In the genomic region with DNA sequence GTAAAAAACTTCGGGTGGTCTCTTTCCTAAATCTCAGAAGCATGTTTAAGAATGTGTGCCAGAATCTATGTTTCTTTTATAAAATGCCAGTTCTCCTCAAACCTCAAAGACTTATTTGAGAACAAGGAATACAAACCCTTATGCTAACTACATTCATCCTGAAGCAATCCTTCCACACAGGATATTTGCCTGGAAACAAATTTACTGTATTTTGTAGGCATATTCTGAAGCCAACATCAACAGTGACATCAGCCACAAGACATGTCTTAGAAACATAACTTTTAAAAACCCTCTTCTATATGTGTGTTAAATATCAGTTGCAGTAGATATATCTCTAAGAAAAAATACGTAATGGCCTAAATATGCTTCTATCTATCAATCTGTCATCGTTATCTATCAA, we compare ENCODE assay signal across 28 cellular contexts.
DNase-seq lines count a peak whose midpoint lies in the region; ATAC-seq and TF ChIP-seq lines count a peak whose summit lies in the region.
"Had no signal": no experiment of that assay in that cellular context is flagged by ENCODE, and none has a peak within 500 bp of the region (broad histone marks: within the 10 kb centered on the region; RNA-seq: fewer than 3 reads in every experiment).

No MANE protein-coding gene starts in this region.

- no peaks in the 10 kb centered on the region for H3K9me3 ChIP-seq in MG63
- H3K9me3 ChIP-seq: ovary, Peyer's patch, tibial artery had no signal

- no peaks in the 10 kb centered on the region for H3K9me3 Mint-ChIP-seq in endothelial cell (ENCODE audit: unreplicated experiment)
- H3K9me3 Mint-ChIP-seq in mesothelial cell of epicardium, result no peaks in the 10 kb centered on the region
- H3K9me3 Mint-ChIP-seq: activated CD8-positive, alpha-beta T cell treated with anti-CD3 and anti-CD28 coated beads for 36 hours; dendritic cell treated with granulocyte-macrophage colony-stimulating factor and Interleukin-4, amounts not matched to agents 40 ng/mL and 50 ng/mL, for 4 days had no signal

- peaks cover 4% of the 10 kb centered on the region for H3K36me3 Mint-ChIP-seq in endothelial cell (ENCODE audit: low read depth, unreplicated experiment)
- H3K36me3 Mint-ChIP-seq in mesothelial cell of epicardium, result peaks cover 12% of the 10 kb centered on the region
- H3K36me3 Mint-ChIP-seq: CD4-positive, CD25-positive, alpha-beta regulatory T cell; naive thymus-derived CD8-positive, alpha-beta T cell; T-cell had no signal

- no peak for ATAC-seq in stimulated activated naive CD8-positive, alpha-beta T cell treated with anti-CD3 and anti-CD28 coated beads, Interleukin-15, Interleukin-2, amounts not matched to agents 100 U/mL and 50 U/mL, for 24 hours
- ATAC-seq: activated CD8-positive, alpha-beta T cell treated with anti-CD3 and anti-CD28 coated beads for 36 hours; left lobe of liver; naive thymus-derived CD8-positive, alpha-beta T cell; T-cell had no signal

- H3K4me1 Mint-ChIP-seq in endothelial cell (ENCODE audit: unreplicated experiment), result peaks cover 5% of the 10 kb centered on the region
- peaks cover 17% of the 10 kb centered on the region for H3K4me1 Mint-ChIP-seq in mesothelial cell of epicardium
- H3K4me1 Mint-ChIP-seq: CD4-positive, CD25-positive, alpha-beta regulatory T cell; naive thymus-derived CD8-positive, alpha-beta T cell; T-cell had no signal

- DNase-seq in AG09309 (ENCODE audit: low read depth) (peak; percentile 8), NCI-H69 (lab: John Stamatoyannopoulos, UW) (peak; percentile 50), endothelial cell (ENCODE audit: low spot score) (no peak), mesothelial cell of epicardium (ENCODE audit: low spot score in 2 of 2, unreplicated experiment in 2 of 2) (no peak), MG63 (no peak), T-helper 9 cell (no peak), NAMALWA (ENCODE audit: low spot score) (no peak)
- no peak for DNase-seq in stimulated activated naive CD8-positive, alpha-beta T cell treated with anti-CD3 and anti-CD28 coated beads, Interleukin-15, Interleukin-2, amounts not matched to agents 100 U/mL and 50 U/mL, for 24 hours
- DNase-seq: activated CD4-positive, CD25-positive, alpha-beta regulatory T cell treated with anti-CD3 and anti-CD28 coated beads, Interleukin-2, amount 50 U/mL, for 72 hours; activated CD8-positive, alpha-beta T cell treated with anti-CD3 and anti-CD28 coated beads for 36 hours; activated gamma-delta T cell; activated T-cell treated with anti-CD3 and anti-CD28 coated beads for 4 hours; CD4-positive, CD25-positive, alpha-beta regulatory T cell; foreskin melanocyte; KBM-7; MM.1S; naive thymus-derived CD8-positive, alpha-beta T cell; NCI-H1436; NCI-H446 treated with DMSO at 0.1 percent for 48 hours; ovary; Peyer's patch; retina; stimulated activated naive CD4-positive, alpha-beta T cell treated with Interleukin-2 at 50 U/mL for 16 hours; T-cell; tibial artery had no signal

- H3K36me3 ChIP-seq in MG63, result no peaks in the 10 kb centered on the region
- H3K36me3 ChIP-seq: ovary, Peyer's patch, tibial artery had no signal

- H3K27ac Mint-ChIP-seq in endothelial cell (ENCODE audit: unreplicated experiment) (peak overlapping the region; percentile 15), mesothelial cell of epicardium (peak overlapping the region; percentile 63)
- H3K27ac Mint-ChIP-seq: activated CD8-positive, alpha-beta T cell treated with anti-CD3 and anti-CD28 coated beads for 36 hours; CD4-positive, CD25-positive, alpha-beta regulatory T cell; dendritic cell treated with granulocyte-macrophage colony-stimulating factor and Interleukin-4, amounts not matched to agents 40 ng/mL and 50 ng/mL, for 4 days; naive thymus-derived CD8-positive, alpha-beta T cell; T-cell had no signal

- TF ChIP-seq CTCF in AG09309 (IDR thresholded peaks at IDR 0.05; ENCODE audit: control insufficient read depth, insufficient read depth, low read depth, low read length, missing control alignments), result no peak
- TF ChIP-seq CTCF in endothelial cell (IDR thresholded peaks at IDR 0.05; ENCODE audit: unreplicated experiment), result no peak
- no peak for TF ChIP-seq CTCF in mesothelial cell of epicardium (IDR thresholded peaks at IDR 0.05; ENCODE audit: unreplicated experiment)

- H3K4me3 Mint-ChIP-seq in endothelial cell (ENCODE audit: unreplicated experiment) (no peak overlapping the region), mesothelial cell of epicardium (no peak overlapping the region)
- H3K4me3 Mint-ChIP-seq: activated CD8-positive, alpha-beta T cell treated with anti-CD3 and anti-CD28 coated beads for 36 hours; CD4-positive, CD25-positive, alpha-beta regulatory T cell; dendritic cell treated with granulocyte-macrophage colony-stimulating factor and Interleukin-4, amounts not matched to agents 40 ng/mL and 50 ng/mL, for 4 days; naive thymus-derived CD8-positive, alpha-beta T cell; T-cell had no signal

- H3K27me3 Mint-ChIP-seq in endothelial cell (ENCODE audit: unreplicated experiment), result peaks cover 2% of the 10 kb centered on the region
- H3K27me3 Mint-ChIP-seq in mesothelial cell of epicardium (ENCODE audit: low read depth), result no peaks in the 10 kb centered on the region
- H3K27me3 Mint-ChIP-seq: activated CD8-positive, alpha-beta T cell treated with anti-CD3 and anti-CD28 coated beads for 36 hours; CD4-positive, CD25-positive, alpha-beta regulatory T cell; dendritic cell treated with granulocyte-macrophage colony-stimulating factor and Interleukin-4, amounts not matched to agents 40 ng/mL and 50 ng/mL, for 4 days; naive thymus-derived CD8-positive, alpha-beta T cell; T-cell had no signal

- H3K4me3 ChIP-seq in AG09309 (ENCODE audit: control insufficient read depth, low read depth, low read length) (no peak overlapping the region), MG63 (no peak overlapping the region)
- H3K4me3 ChIP-seq: cardiac muscle cell, ovary, Peyer's patch, tibial artery had no signal

- H3K27me3 ChIP-seq in MG63, result no peaks in the 10 kb centered on the region
- H3K27me3 ChIP-seq: cardiac muscle cell, ovary, Peyer's patch, tibial artery had no signal

Comparison
In these comparisons a context has a peak if more than half of its experiments do, and no peak if none do; other contexts are left out.
1. DNase-seq: peak in AG09309 (single experiment) and NCI-H69 (single experiment); none in endothelial cell (single experiment), mesothelial cell of epicardium (0 of 2), MG63 (single experiment), stimulated activated naive CD8-positive, alpha-beta T cell treated with anti-CD3 and anti-CD28 coated beads, Interleukin-15, Interleukin-2, amounts not matched to agents 100 U/mL and 50 U/mL, for 24 hours (single experiment), T-helper 9 cell (single experiment) and NAMALWA (single experiment).